Comparison of ENCODE assay signal across 8 cellular contexts in genomic region chr19:2236285-2237050, GRCh38. TPM values are rescaled to one million over a fixed set of nuclear protein-coding genes. Genes with fewer than 3 reads are reported as not detected.
DNase-seq lines count a peak whose midpoint lies in the region; ATAC-seq and TF ChIP-seq lines count a peak whose summit lies in the region.

A gene with protein sequence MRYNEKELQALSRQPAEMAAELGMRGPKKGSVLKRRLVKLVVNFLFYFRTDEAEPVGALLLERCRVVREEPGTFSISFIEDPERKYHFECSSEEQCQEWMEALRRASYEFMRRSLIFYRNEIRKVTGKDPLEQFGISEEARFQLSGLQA (minus strand): TSS chr19:2236329. CDS start chr19:2236248, 81 bp downstream.
TSS of gene SF3A2 (plus strand) at chr19:2236824. CDS start at chr19:2243419, 6,595 bp downstream.

- H3K27ac ChIP-seq in heart right ventricle, result peak within 1 kb of the TSS; percentile 92 to 100 (median 99)
- H3K27ac ChIP-seq in upper lobe of left lung, result peak within 1 kb of the TSS; percentile 98 to 99 (median 98)

- H3K4me1 ChIP-seq in heart right ventricle (peaks cover 29 to 82% (median 56%) of the 10 kb centered on the region in 9 donors), upper lobe of left lung (peaks cover 55 to 74% (median 57%) of the 10 kb centered on the region in 4 donors)

- WGBS in heart right ventricle, 2 donors, result 0% methylated on average over 81 to 84 of the region's 84 CpGs
- WGBS in upper lobe of left lung, 2 donors, result 0 to 1% methylated on average over 38 to 58 of the region's 84 CpGs

- H3K9me3 ChIP-seq in heart right ventricle, result no peaks in the 10 kb centered on the region
- no peaks in the 10 kb centered on the region for H3K9me3 ChIP-seq in upper lobe of left lung

- peak; percentile 99 for DNase-seq in GM13976 (ENCODE audit: low spot score)
- peak; percentile 88 for DNase-seq in NCI-H146 treated with DMSO at 0.1 percent for 48 hours (lab: John Stamatoyannopoulos, UW; ENCODE audit: unreplicated experiment)
- peak; percentile 96 for DNase-seq in amniotic epithelial cell (ENCODE audit: low read depth)
- DNase-seq in heart right ventricle, result peak; percentile 97
- DNase-seq in posterior cingulate gyrus, result peak; percentile 92 to 99 (median 94)
- DNase-seq in upper lobe of left lung, result peak; percentile 95 to 99

- H3K36me3 ChIP-seq in heart right ventricle (peaks cover 0 to 32% (median 4%) of the 10 kb centered on the region in 9 donors), upper lobe of left lung (peaks cover 4 to 25% (median 18%) of the 10 kb centered on the region in 4 donors)

- peak; percentile 99 for TF ChIP-seq CTCF in GM13976 (IDR thresholded peaks at IDR 0.05; ENCODE audit: borderline replicate concordance, control extremely low read depth, extremely low read depth, insufficient read depth, missing control alignments)
- TF ChIP-seq CTCF in heart right ventricle (IDR thresholded peaks at IDR 0.05), result peak; percentile 97 to 100 (median 99)
- peak; percentile 99 to 100 (median 100) for TF ChIP-seq CTCF in upper lobe of left lung (IDR thresholded peaks at IDR 0.05)

- H3K27me3 ChIP-seq in heart right ventricle, result no peaks in the 10 kb centered on the region
- H3K27me3 ChIP-seq in upper lobe of left lung, result no peaks in the 10 kb centered on the region

- no peak for TF ChIP-seq EP300 in upper lobe of left lung (IDR thresholded peaks at IDR 0.05)

- in situ Hi-C loops in GM13976 (cut with MboI; ENCODE audit: low sequenced_read_pairs, unreplicated experiment), result no loop called here

- TF ChIP-seq POLR2A in upper lobe of left lung (IDR thresholded peaks at IDR 0.05), result peak in 2 of 4 donors; percentile 57 to 81

- peak within 1 kb of the TSS; percentile 71 to 95 (median 89) for H3K4me3 ChIP-seq in heart right ventricle
- peak within 1 kb of the TSS; percentile 77 to 97 (median 88) for H3K4me3 ChIP-seq in upper lobe of left lung

- ATAC-seq in HG02870 (IDR thresholded peaks at IDR 0.05; ENCODE audit: unreplicated experiment), result peak; percentile 71
- peak; percentile 89 to 97 (median 95) for ATAC-seq in heart right ventricle
- peak; percentile 95 for ATAC-seq in upper lobe of left lung (ENCODE audit: low FRiP score in 2 of 2)

- intact Hi-C loops in T-helper 1 cell treated with Interleukin-12 subunit alpha and Interleukin-12 subunit beta and Interleukin-4 antibody, amounts not matched to agents 30 ng/mL and 1 ng/mL, for 36 hours (cut with micrococcal nuclease), result loop anchor here (1.0 to 5.0 kb wide), 13 partner anchors 22 to 401 kb away; partner anchors contain the start of genes AP3D1, IZUMO4, LMNB2 and MOB3A
- intact Hi-C loops in heart right ventricle (cut with DNase I) (loop anchor here in 9 of 10 donors (1.0 to 10.0 kb wide), 15 partner anchors 32 to 158 kb away; partner anchors contain the start of genes AP3D1 (in 3 of the 9) and DOT1L (in 2 of the 9)), posterior cingulate gyrus (cut with DNase I) (loop anchor here (1.0 to 5.0 kb wide), 3 partner anchors 37 to 80 kb away; no protein-coding TSS in a partner anchor)

RNA-seq across cellular contexts. Expression of the first gene that starts in this region (rescaled TPM):
- total RNA-seq in T-helper 1 cell treated with Interleukin-12 subunit alpha and Interleukin-12 subunit beta and Interleukin-4 antibody, amounts not matched to agents 30 ng/mL and 1 ng/mL, for 36 hours, result 64.7 and 65.7 TPM in 2 replicates
- total RNA-seq in heart right ventricle (10 to 100 TPM; 40.0 to 76.5 (median 45.0) TPM), upper lobe of left lung (100 to 1,000 TPM in 2 of 6 donors, 10 to 100 TPM in 4; 67.2 to 114 (median 79.3) TPM)
- polyA plus RNA-seq in heart right ventricle, result 100 to 1,000 TPM in 1 of 2 donors, 10 to 100 TPM in 1; 83.6 to 103 TPM

RNA-seq across cellular contexts. Expression of gene SF3A2, which starts in this region (rescaled TPM):
- 136 and 141 TPM in 2 replicates for total RNA-seq in T-helper 1 cell treated with Interleukin-12 subunit alpha and Interleukin-12 subunit beta and Interleukin-4 antibody, amounts not matched to agents 30 ng/mL and 1 ng/mL, for 36 hours
- total RNA-seq in heart right ventricle (10 to 100 TPM; 24.6 to 45.2 (median 30.4) TPM), upper lobe of left lung (100 to 1,000 TPM in 1 of 6 donors, 10 to 100 TPM in 5; 39.8 to 104 (median 70.7) TPM)
- 10 to 100 TPM; 25.8 to 47.3 TPM for polyA plus RNA-seq in heart right ventricle

Comparison
In these comparisons a context has a peak if more than half of its experiments do, and no peak if none do; other contexts are left out.
1. Peak in every context shown above with its lines: DNase-seq, ATAC-seq, H3K4me3 ChIP-seq and H3K27ac ChIP-seq.